9 cellular contexts compared by ENCODE assay signal in genomic region chr2:28754321-28754720, GRCh38. TPM values are rescaled to one million over a fixed set of nuclear protein-coding genes. Genes with fewer than 3 reads are reported as not detected.
DNase-seq lines count a peak whose midpoint lies in the region; ATAC-seq and TF ChIP-seq lines count a peak whose summit lies in the region.
"Had no signal": no experiment of that assay in that cellular context is flagged by ENCODE, and none has a peak within 500 bp of the region (broad histone marks: within the 10 kb centered on the region; RNA-seq: fewer than 3 reads in every experiment).

No MANE protein-coding gene starts in this region.

- H3K9me3 ChIP-seq in HEK293 (ENCODE audit: control insufficient read depth, insufficient read depth, low read depth, low read length) = no peaks in the 10 kb centered on the region
- H3K9me3 ChIP-seq in ascending aorta = no peaks in the 10 kb centered on the region
- no peaks in the 10 kb centered on the region for H3K9me3 ChIP-seq in muscle layer of colon (ENCODE audit: low read length)

- H3K36me3 ChIP-seq in HEK293 (ENCODE audit: control insufficient read depth in 2 of 2, insufficient read depth in 1 of 2, low read length in 2 of 2) (no peaks in the 10 kb centered on the region; a peak in 1 of 3 replicates), ascending aorta (peaks cover 0 to 7% of the 10 kb centered on the region in 2 donors), muscle layer of colon (ENCODE audit: insufficient read depth, low read length) (no peaks in the 10 kb centered on the region)

- POLR2A ChIA-PET in AG04449 (lab: Yijun Ruan, JAX) (interaction anchor here (1.2 kb wide), 1 partner anchor 89 kb away, joined by 3 read pairs; no protein-coding TSS in a partner anchor), HEK293 (lab: Yijun Ruan, JAX) (interaction anchor here (0.9 to 1.2 kb wide), 2 partner anchors 70 to 160 kb away, joined by 3 to 4 read pairs; no protein-coding TSS in a partner anchor)

- TF ChIP-seq CTCF in AG04449 (IDR thresholded peaks at IDR 0.05; ENCODE audit: insufficient read depth, low read length, missing control alignments) (no peak), HEK293 (tag by site-specific recombination; IDR thresholded peaks at IDR 0.05) (no peak), ascending aorta (IDR thresholded peaks at IDR 0.05) (no peak)

- H3K27ac ChIP-seq in HEK293 (ENCODE audit: extremely low read depth, low read depth, low read length) = no peak overlapping the region
- H3K27ac ChIP-seq in ascending aorta = peak overlapping the region; percentile 100
- peak overlapping the region; percentile 44 for H3K27ac ChIP-seq in muscle layer of colon (ENCODE audit: low read depth, low read length)

- intact Hi-C loops in ascending aorta (cut with DNase I) = loop anchor here (10.0 kb wide), 1 partner anchor 360 kb away; the partner anchor contains the start of gene FOSL2

- no peak overlapping the region for H3K9ac ChIP-seq in muscle layer of colon (ENCODE audit: low read length)

- H3K4me3 ChIP-seq in AG04449 (ENCODE audit: low read depth, low read length) = peak overlapping the region; percentile 18; the same call in 1 of the 2 replicates
- H3K4me3 ChIP-seq in HEK293 (ENCODE audit: low read depth, low read length) = no peak overlapping the region
- peak overlapping the region; percentile 75 to 89 for H3K4me3 ChIP-seq in ascending aorta
- no peak overlapping the region for H3K4me3 ChIP-seq in muscle layer of colon (ENCODE audit: low read depth in 1 of 2, low read length in 2 of 2)

- ATAC-seq in HG03439 (IDR thresholded peaks at IDR 0.05; ENCODE audit: unreplicated experiment) = no peak

- H3K27me3 ChIP-seq in ascending aorta = no peaks in the 10 kb centered on the region
- H3K27me3 ChIP-seq in muscle layer of colon (ENCODE audit: control insufficient read depth in 1 of 2, insufficient read depth in 2 of 2, low read length in 2 of 2) = no peaks in the 10 kb centered on the region

- CTCF ChIA-PET in AG04449 (lab: Yijun Ruan, JAX) = interaction anchor here (1.2 to 12.6 kb wide), 7 partner anchors 9 to 188 kb away, joined by 3 to 151 read pairs (median 6); no protein-coding TSS in a partner anchor
- CTCF ChIA-PET in HEK293 (lab: Yijun Ruan, JAX) = interaction anchor here (0.8 to 2.6 kb wide), 4 partner anchors 35 to 171 kb away, joined by 3 to 32 read pairs (median 4); no protein-coding TSS in a partner anchor

- peaks cover 27% of the 10 kb centered on the region for H3K4me1 ChIP-seq in HEK293 (ENCODE audit: control insufficient read depth, insufficient read depth, low read length)
- peaks cover 14 to 30% of the 10 kb centered on the region in 2 donors for H3K4me1 ChIP-seq in ascending aorta
- H3K4me1 ChIP-seq in muscle layer of colon (ENCODE audit: insufficient read depth, low read length) = peaks cover 52% of the 10 kb centered on the region

- DNase-seq in AG04449 (ENCODE audit: low read depth, low spot score) (no peak), ascending aorta (ENCODE audit: low spot score in 2 of 2) (no peak), kidney tubule cell (ENCODE audit: low spot score) (no peak)
- no peak for DNase-seq in stimulated activated CD4-positive, alpha-beta T cell treated with anti-CD3 and anti-CD28 coated beads, Interleukin-2, amount 100 ng/mL, for 24 hours
- DNase-seq in stimulated activated CD4-positive, alpha-beta T cell treated with anti-CD3 and anti-CD28 coated beads, Interleukin-1b, Interleukin-23, amount 100 ng/mL, for 48 hours = no peak
- DNase-seq: foreskin melanocyte had no signal

TF ChIP-seq in HEK293, 187 proteins besides CTCF, POLR2A, EP300 and RAD21:
- no peak for TF ChIP-seq ZNF488 (tag by site-specific recombination; IDR thresholded peaks at IDR 0.05)
- TF ChIP-seq SCRT2 (tag by site-specific recombination; IDR thresholded peaks at IDR 0.05) = peak; percentile 48
TF ChIP-seq in HEK293: peak in this region for 1.

RNA-seq across cellular contexts. Expression of gene PPP1CB, which starts 2.7 kb away (rescaled TPM):
- 196 TPM for total RNA-seq in ascending aorta

RNA-seq across cellular contexts. Expression of gene SPDYA, which starts 56.3 kb away (rescaled TPM):
- total RNA-seq in ascending aorta = 0.32 TPM

Comparison
In these comparisons a context has a peak if more than half of its experiments do, and no peak if none do; other contexts are left out.
1. H3K4me3 ChIP-seq: peak in AG04449 (single experiment) and ascending aorta (2 of 2); none in HEK293 (single experiment) and muscle layer of colon (0 of 2).